14 cellular contexts compared by ENCODE assay signal in genomic region chr11:68337399-68337835, GRCh38. TPM values are rescaled to one million over a fixed set of nuclear protein-coding genes. Genes with fewer than 3 reads are reported as not detected.
A peak's percentile ranks its signal among the peaks of the same experiment; 100 is the strongest.
DNase-seq lines count a peak whose midpoint lies in the region; ATAC-seq, FAIRE-seq and TF ChIP-seq lines count a peak whose summit lies in the region.
"Had no signal": no experiment of that assay in that cellular context is flagged by ENCODE, and none has a peak within 500 bp of the region (broad histone marks: within the 10 kb centered on the region; RNA-seq: fewer than 3 reads in every experiment).

No MANE protein-coding gene starts in this region.

- DNase-seq in activated naive CD8-positive, alpha-beta T cell treated with anti-CD3 and anti-CD28 coated beads for 36 hours = no peak
- DNase-seq in T-cell (no peak), fibroblast of gingiva (ENCODE audit: low read depth) (peak; percentile 30), tibial artery (no peak), HTR-8/SVneo (ENCODE audit: insufficient read length, low spot score) (no peak), caudate nucleus (lab: John Stamatoyannopoulos, UW) (no peak)
- DNase-seq: activated CD8-positive, alpha-beta memory T cell treated with anti-CD3 and anti-CD28 coated beads, Interleukin-2, amount 50 U/mL, for 48 hours; C1 segment of cervical spinal cord; NCI-H2081 treated with DMSO at 0.1 percent for 48 hours had no signal

- peak overlapping the region; percentile 22 for H3K27ac Mint-ChIP-seq in activated naive CD8-positive, alpha-beta T cell
- H3K27ac Mint-ChIP-seq in activated naive CD8-positive, alpha-beta T cell treated with anti-CD3 and anti-CD28 coated beads for 36 hours = no peak overlapping the region
- peak overlapping the region; percentile 12 to 58 for H3K27ac Mint-ChIP-seq in T-cell

- no peak overlapping the region for H3K4me3 Mint-ChIP-seq in activated naive CD8-positive, alpha-beta T cell
- no peak overlapping the region for H3K4me3 Mint-ChIP-seq in activated naive CD8-positive, alpha-beta T cell treated with anti-CD3 and anti-CD28 coated beads for 36 hours
- H3K4me3 Mint-ChIP-seq in T-cell = peak overlapping the region in 1 of 3 donors; percentile 55

- intact Hi-C loops in tibial artery (cut with DNase I; ENCODE audit: low total_unique reads) = no loop called here

- CTCF ChIA-PET in T-cell (lab: Charles Lee) = no interaction called here

- no peak for FAIRE-seq in HTR-8/SVneo (lab: Jason Lieb, UNC)
- FAIRE-seq: colon had no signal

- H3K4me1 ChIP-seq in tibial artery = peaks cover 6 to 90% (median 63%) of the 10 kb centered on the region in 4 donors

- no peak overlapping the region for H3K4me3 ChIP-seq in tibial artery
- H3K4me3 ChIP-seq: SJSA1 had no signal

- peak in 2 of 4 experiments; percentile 14 to 45 for ATAC-seq in T-cell (replicated peaks in 1 of 4)
- no peak for ATAC-seq in GM21723 (IDR thresholded peaks at IDR 0.05; ENCODE audit: unreplicated experiment)

- POLR2A ChIA-PET in T-cell (lab: Charles Lee) = no interaction called here

- no peaks in the 10 kb centered on the region for H3K36me3 Mint-ChIP-seq in activated naive CD8-positive, alpha-beta T cell
- no peaks in the 10 kb centered on the region for H3K36me3 Mint-ChIP-seq in activated naive CD8-positive, alpha-beta T cell treated with anti-CD3 and anti-CD28 coated beads for 36 hours
- no peaks in the 10 kb centered on the region for H3K36me3 Mint-ChIP-seq in T-cell

- no peaks in the 10 kb centered on the region for H3K9me3 Mint-ChIP-seq in activated naive CD8-positive, alpha-beta T cell (ENCODE audit: low read depth)
- no peaks in the 10 kb centered on the region for H3K9me3 Mint-ChIP-seq in activated naive CD8-positive, alpha-beta T cell treated with anti-CD3 and anti-CD28 coated beads for 36 hours
- H3K9me3 Mint-ChIP-seq in T-cell = no peaks in the 10 kb centered on the region

- H3K4me1 Mint-ChIP-seq in activated naive CD8-positive, alpha-beta T cell (ENCODE audit: low read depth) = peaks cover 49% of the 10 kb centered on the region
- H3K4me1 Mint-ChIP-seq in activated naive CD8-positive, alpha-beta T cell treated with anti-CD3 and anti-CD28 coated beads for 36 hours = peaks cover 44% of the 10 kb centered on the region
- peaks cover 52 to 68% (median 57%) of the 10 kb centered on the region in 3 donors for H3K4me1 Mint-ChIP-seq in T-cell

- H3K27ac ChIP-seq in tibial artery (peak overlapping the region; percentile 70 to 83), caudate nucleus (ENCODE audit: low read depth, low read length) (no peak overlapping the region)
- H3K27ac ChIP-seq: parathyroid adenoma, SJSA1 had no signal

- H3K9me3 ChIP-seq in tibial artery = no peaks in the 10 kb centered on the region
- H3K9me3 ChIP-seq: SJSA1 had no signal

- no peak for TF ChIP-seq CTCF in tibial artery (IDR thresholded peaks at IDR 0.05)

- H3K36me3 ChIP-seq in tibial artery = no peaks in the 10 kb centered on the region
- H3K36me3 ChIP-seq: SJSA1 had no signal

- no peaks in the 10 kb centered on the region for H3K27me3 Mint-ChIP-seq in activated naive CD8-positive, alpha-beta T cell
- no peaks in the 10 kb centered on the region for H3K27me3 Mint-ChIP-seq in activated naive CD8-positive, alpha-beta T cell treated with anti-CD3 and anti-CD28 coated beads for 36 hours
- H3K27me3 Mint-ChIP-seq in T-cell = no peaks in the 10 kb centered on the region

- no peaks in the 10 kb centered on the region for H3K27me3 ChIP-seq in tibial artery
- H3K27me3 ChIP-seq: SJSA1 had no signal

RNA-seq across cellular contexts. Expression of gene LRP5, which starts 25.0 kb away (rescaled TPM):
- total RNA-seq in activated naive CD8-positive, alpha-beta T cell treated with anti-CD3 and anti-CD28 coated beads for 36 hours = 10 to 100 TPM; 12.7 to 15.4 TPM
- 10 to 100 TPM in 1 of 5 donors, 1 to 10 TPM in 4; 1.8 to 11.3 (median 7.0) TPM for total RNA-seq in T-cell
